18 cellular contexts compared by ENCODE assay signal in the genomic region with DNA sequence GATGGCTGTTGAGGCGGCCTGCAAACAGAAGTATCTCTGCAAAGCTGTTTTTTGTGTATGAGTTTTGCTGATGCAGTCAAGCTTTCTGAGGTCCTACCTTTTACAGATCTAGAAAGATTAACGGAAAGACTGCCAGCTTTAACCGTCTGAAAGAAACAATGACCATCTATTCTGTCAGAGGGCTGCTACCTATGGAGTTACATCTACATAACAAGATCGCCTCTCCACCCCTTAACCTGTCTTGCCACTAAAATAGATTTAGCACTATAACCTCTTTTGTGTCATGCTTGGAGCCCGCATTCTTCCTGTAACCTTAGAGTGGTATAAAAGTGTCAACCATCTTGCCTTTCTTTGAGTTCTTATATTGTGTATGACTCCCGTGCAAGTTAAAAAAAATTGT.
"Had no signal": no experiment of that assay in that cellular context is flagged by ENCODE, and none has a peak within 500 bp of the region (broad histone marks: within the 10 kb centered on the region; RNA-seq: fewer than 3 reads in every experiment).

No MANE protein-coding gene starts in this region.

- H3K4me2 ChIP-seq: smooth muscle cell had no signal

- H3K27me3 ChIP-seq: ascending aorta, dorsolateral prefrontal cortex, esophagus squamous epithelium, gastrocnemius medialis, sigmoid colon, upper lobe of left lung had no signal

- H3K9me3 ChIP-seq: ascending aorta, esophagus squamous epithelium, gastrocnemius medialis, thoracic aorta, upper lobe of left lung had no signal

- DNase-seq: activated gamma-delta T cell treated with Interleukin-2 at 50 U/mL for 16 hours; activated T-cell treated with anti-CD3 and anti-CD28 coated beads, Interleukin-2, amount 50 U/mL, for 1 hour; dorsolateral prefrontal cortex; esophagus squamous epithelium; gastrocnemius medialis; hippocampal formation; nephron progenitor cell; retina; sigmoid colon; stimulated activated CD4-positive, alpha-beta T cell treated with anti-CD3 and anti-CD28 coated beads, Interleukin-2, amount 100 ng/mL, for 48 hours; stimulated activated naive CD4-positive, alpha-beta T cell; T-helper 1 cell; upper lobe of left lung had no signal

- H3K27me3 Mint-ChIP-seq: central memory CD8-positive, alpha-beta T cell had no signal

- ATAC-seq: activated naive CD4-positive, alpha-beta T cell treated with anti-CD3 and anti-CD28 coated beads, Interleukin-2, amount 50 U/mL, for 72 hours; gastrocnemius medialis had no signal

- H3K27ac Mint-ChIP-seq: activated naive CD4-positive, alpha-beta T cell treated with anti-CD3 and anti-CD28 coated beads, Interleukin-2, amount 50 U/mL, for 72 hours; nephron progenitor cell had no signal

- H3K4me1 Mint-ChIP-seq: central memory CD8-positive, alpha-beta T cell; nephron progenitor cell had no signal

- H3K36me3 Mint-ChIP-seq: activated naive CD4-positive, alpha-beta T cell treated with anti-CD3 and anti-CD28 coated beads, Interleukin-2, amount 50 U/mL, for 72 hours had no signal

- H3K4me3 Mint-ChIP-seq: central memory CD8-positive, alpha-beta T cell; nephron progenitor cell had no signal

- H3K27ac ChIP-seq: ascending aorta, dorsolateral prefrontal cortex, esophagus squamous epithelium, gastrocnemius medialis, sigmoid colon, thoracic aorta, upper lobe of left lung had no signal

- H3K36me3 ChIP-seq: ascending aorta, esophagus squamous epithelium, gastrocnemius medialis, sigmoid colon, thoracic aorta, upper lobe of left lung had no signal

- H3K4me3 ChIP-seq: ascending aorta, dorsolateral prefrontal cortex, esophagus squamous epithelium, gastrocnemius medialis, sigmoid colon, smooth muscle cell, thoracic aorta, upper lobe of left lung had no signal

- H3K4me1 ChIP-seq: ascending aorta, esophagus squamous epithelium, gastrocnemius medialis, sigmoid colon, upper lobe of left lung had no signal
